ENCODE assay signal across 8 cellular contexts in the genomic region with DNA sequence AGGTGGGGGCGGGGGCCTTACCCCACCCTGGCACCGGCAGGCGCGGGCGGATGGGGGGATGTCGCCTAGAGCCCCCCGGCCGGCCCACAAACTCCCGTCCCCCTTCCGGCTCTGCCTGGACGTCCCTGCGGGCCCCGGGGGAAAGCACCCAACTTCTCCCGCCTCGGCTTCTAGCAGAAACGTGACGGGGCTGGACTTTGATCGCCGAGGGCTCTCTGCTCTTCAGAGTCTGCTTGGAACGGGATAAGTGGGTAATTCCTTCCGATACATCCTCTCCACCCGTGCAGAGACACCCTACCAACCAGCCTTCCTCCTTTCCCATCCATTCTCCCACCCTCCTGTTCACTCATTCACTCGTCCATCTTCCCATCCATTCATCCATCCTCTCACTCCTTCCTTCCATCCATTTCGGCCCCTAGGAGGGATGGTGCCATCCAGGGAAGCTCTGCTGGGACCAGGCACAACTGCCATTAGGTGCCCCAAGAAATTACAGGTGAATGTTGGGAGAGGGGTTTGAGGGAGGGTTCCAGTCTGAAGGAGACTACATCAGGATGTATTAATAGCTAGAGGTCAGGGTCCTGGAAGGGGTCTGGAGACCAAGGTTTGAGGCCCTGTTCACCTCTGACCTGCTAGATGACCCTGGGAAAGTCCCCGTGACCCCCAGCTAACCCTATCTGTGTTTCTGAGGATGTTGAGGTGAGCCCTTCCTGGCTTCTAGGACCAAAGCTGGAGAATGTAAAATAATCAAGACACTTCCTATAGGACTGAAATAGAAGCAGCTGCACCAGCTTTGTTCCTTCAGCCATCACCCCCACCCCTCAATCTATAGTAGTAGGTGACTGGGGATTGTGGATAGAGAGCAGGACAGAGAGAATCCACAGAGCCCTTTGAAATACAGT. TPM values are rescaled to one million over a fixed set of nuclear protein-coding genes. Genes with fewer than 3 reads are reported as not detected.
DNase-seq lines count a peak whose midpoint lies in the region; ATAC-seq and TF ChIP-seq lines count a peak whose summit lies in the region.

No MANE protein-coding gene starts in this region.

- no peak for DNase-seq in heart right ventricle
- DNase-seq in Right ventricle myocardium superior, result no peak
- DNase-seq in central memory CD8-positive, alpha-beta T cell (ENCODE audit: low spot score in 2 of 2), result no peak
- no peak for DNase-seq in aorta
- no peak for DNase-seq in NCI-H1092 (lab: John Stamatoyannopoulos, UW)

- no peak for TF ChIP-seq CTCF in heart right ventricle (IDR thresholded peaks at IDR 0.05)

- no peaks in the 10 kb centered on the region for H3K9me3 Mint-ChIP-seq in central memory CD8-positive, alpha-beta T cell

- ATAC-seq in heart right ventricle (peak in 1 of 8 donors; percentile 45), Right ventricle myocardium superior (ENCODE audit: poor library complexity) (no peak), aorta (ENCODE audit: low FRiP score) (no peak), GM19452 (IDR thresholded peaks at IDR 0.05; ENCODE audit: unreplicated experiment) (no peak), HG03520 (IDR thresholded peaks at IDR 0.05; ENCODE audit: unreplicated experiment) (no peak)
- ATAC-seq in central memory CD8-positive, alpha-beta T cell (replicated peaks; ENCODE audit: extremely low read depth, poor library complexity, severe bottlenecking), result no peak

- peaks cover 56% of the 10 kb centered on the region for H3K27me3 Mint-ChIP-seq in central memory CD8-positive, alpha-beta T cell

- 10% methylated on average over 24 to 25 of the region's 25 CpGs for WGBS in heart right ventricle, 2 donors
- WGBS in aorta, 2 donors, result 5% methylated on average over 17 to 25 of the region's 25 CpGs

- H3K4me3 ChIP-seq in heart right ventricle (peak overlapping the region; percentile 42 to 86 (median 68)), muscle layer of duodenum (ENCODE audit: low read depth in 1 of 2, low read length in 2 of 2) (peak overlapping the region; percentile 53 to 70), aorta (ENCODE audit: low read length in 2 of 2) (peak overlapping the region; percentile 41 to 90)

- peaks cover 19% of the 10 kb centered on the region for H3K4me1 Mint-ChIP-seq in central memory CD8-positive, alpha-beta T cell

- peak overlapping the region in 8 of 10 donors; percentile 30 to 82 (median 54) for H3K27ac ChIP-seq in heart right ventricle
- no peak overlapping the region for H3K27ac ChIP-seq in muscle layer of duodenum (ENCODE audit: low read length)
- H3K27ac ChIP-seq in aorta (ENCODE audit: low read depth in 1 of 2, low read length in 2 of 2), result no peak overlapping the region

- H3K36me3 ChIP-seq in heart right ventricle (no peaks in the 10 kb centered on the region), muscle layer of duodenum (ENCODE audit: control insufficient read depth in 1 of 2, insufficient read depth in 2 of 2, low read length in 2 of 2) (no peaks in the 10 kb centered on the region), aorta (ENCODE audit: control insufficient read depth in 1 of 2, insufficient read depth in 2 of 2, low read length in 1 of 2) (no peaks in the 10 kb centered on the region)

- H3K27ac Mint-ChIP-seq in central memory CD8-positive, alpha-beta T cell (ENCODE audit: low read depth), result no peak overlapping the region

- H3K27me3 ChIP-seq in heart right ventricle (peaks cover 0 to 42% (median 0%) of the 10 kb centered on the region in 7 donors), muscle layer of duodenum (ENCODE audit: low read depth, low read length) (peaks cover 11% of the 10 kb centered on the region), aorta (ENCODE audit: control insufficient read depth in 1 of 2, insufficient read depth in 2 of 2, low read length in 1 of 2) (no peaks in the 10 kb centered on the region)

- H3K9me3 ChIP-seq in heart right ventricle (no peaks in the 10 kb centered on the region), muscle layer of duodenum (ENCODE audit: control insufficient read depth in 1 of 2, low read length in 2 of 2) (no peaks in the 10 kb centered on the region), aorta (ENCODE audit: control insufficient read depth, low read length) (no peaks in the 10 kb centered on the region)

- intact Hi-C loops in heart right ventricle (cut with DNase I) (no loop called here), Right ventricle myocardium superior (cut with DNase I) (no loop called here), aorta (cut with DNase I) (no loop called here)

- H3K4me1 ChIP-seq in heart right ventricle (peaks cover 3 to 21% (median 13%) of the 10 kb centered on the region in 9 donors), muscle layer of duodenum (ENCODE audit: control insufficient read depth in 1 of 2, insufficient read depth in 2 of 2, low read length in 2 of 2) (peaks cover 4 to 11% of the 10 kb centered on the region in 2 donors), aorta (ENCODE audit: control insufficient read depth in 1 of 2, insufficient read depth in 2 of 2, low read length in 2 of 2) (no peaks in the 10 kb centered on the region)

- H3K4me3 Mint-ChIP-seq in central memory CD8-positive, alpha-beta T cell, result peak overlapping the region; percentile 77

- peaks cover 1% of the 10 kb centered on the region for H3K36me3 Mint-ChIP-seq in central memory CD8-positive, alpha-beta T cell (ENCODE audit: insufficient read depth)

RNA-seq across cellular contexts. Expression of gene TTLL9, which starts 0.5 kb away (rescaled TPM):
- under 1 TPM in 1 of 10 donors, not detected in 9; 0.15 TPM for total RNA-seq in heart right ventricle
- polyA plus RNA-seq in heart right ventricle, result under 1 TPM; 0.03 to 0.07 TPM
- not detected for total RNA-seq in Right ventricle myocardium superior
- total RNA-seq in aorta, result under 1 TPM; 0.19 to 0.81 TPM
- polyA plus RNA-seq in aorta, result under 1 TPM in 1 of 2 donors, not detected in 1; 0.61 TPM

RNA-seq across cellular contexts. Expression of gene DUSP15, which starts 0.6 kb away (rescaled TPM):
- total RNA-seq in heart right ventricle, result 1 to 10 TPM; 1.7 to 7.2 (median 5.0) TPM
- 1 to 10 TPM in 1 of 2 donors, under 1 TPM in 1; 0.90 to 6.0 TPM for polyA plus RNA-seq in heart right ventricle
- total RNA-seq in Right ventricle myocardium superior, result 2.5 TPM
- total RNA-seq in aorta, result 1 to 10 TPM; 2.4 to 4.7 TPM
- polyA plus RNA-seq in aorta, result 10 to 100 TPM in 1 of 2 donors, 1 to 10 TPM in 1; 2.6 to 31.7 TPM

RNA-seq across cellular contexts. Expression of gene FOXS1, which starts 25.5 kb away (rescaled TPM):
- total RNA-seq in heart right ventricle (1 to 10 TPM; 1.4 to 6.5 (median 2.5) TPM), Right ventricle myocardium superior (0.62 TPM), aorta (10 to 100 TPM in 1 of 2 donors, 1 to 10 TPM in 1; 10.0 to 20.2 TPM)
- polyA plus RNA-seq in heart right ventricle (1 to 10 TPM; 6.0 to 7.5 TPM), aorta (10 to 100 TPM; 11.4 to 76.4 TPM)

RNA-seq across cellular contexts. Expression of gene MYLK2, which starts 51.8 kb away (rescaled TPM):
- total RNA-seq in heart right ventricle (1 to 10 TPM in 1 of 10 donors, under 1 TPM in 8, not detected in 1; 0.06 to 2.1 (median 0.28) TPM), Right ventricle myocardium superior (0.19 TPM), aorta (under 1 TPM in 1 of 2 donors, not detected in 1; 0.30 TPM)
- polyA plus RNA-seq in heart right ventricle (under 1 TPM in 1 of 2 donors, not detected in 1; 0.16 TPM), aorta (1 to 10 TPM in 1 of 2 donors, not detected in 1; 8.1 TPM)

Comparison
In these comparisons a context has a peak if more than half of its experiments do, and no peak if none do; other contexts are left out.
1. H3K27ac ChIP-seq: peak in heart right ventricle (8 of 10); none in muscle layer of duodenum (single experiment) and aorta (0 of 2).
2. Peak in every context shown above with its lines, with median percentiles within 50 percentile points of each other: H3K4me3 ChIP-seq.